20 cellular contexts compared by ENCODE assay signal in genomic region chrX:23559975-23560374, GRCh38.
"Had no signal": no experiment of that assay in that cellular context is flagged by ENCODE, and none has a peak within 500 bp of the region (broad histone marks: within the 10 kb centered on the region; RNA-seq: fewer than 3 reads in every experiment).

No MANE protein-coding gene starts in this region.

- H3K36me3 ChIP-seq: prostate gland, right atrium auricular region, tibial artery, uterus had no signal

- H3K4me3 Mint-ChIP-seq: activated CD4-positive, alpha-beta T cell treated with anti-CD3 and anti-CD28 coated beads, Interleukin-2, amount 10 ng/mL, durations not matched to agents 24 days and 14 days; activated CD8-positive, alpha-beta T cell treated with anti-CD3 and anti-CD28 coated beads for 36 hours; activated naive CD8-positive, alpha-beta T cell treated with anti-CD3 and anti-CD28 coated beads, Interleukin-2, amount 10 ng/mL, durations not matched to agents 7 days and 5 days; activated T-helper 17 cell treated with anti-CD3 and anti-CD28 coated beads, Interleukin-2, amount 50 U/mL, for 72 hours; brain; nephron progenitor cell had no signal

- H3K27me3 Mint-ChIP-seq: activated CD4-positive, alpha-beta T cell treated with anti-CD3 and anti-CD28 coated beads, Interleukin-2, amount 10 ng/mL, durations not matched to agents 24 days and 14 days; activated naive CD8-positive, alpha-beta T cell treated with anti-CD3 and anti-CD28 coated beads, Interleukin-2, amount 10 ng/mL, durations not matched to agents 7 days and 5 days; brain had no signal

- H3K9me3 ChIP-seq: prostate gland, uterus had no signal

- H3K4me3 ChIP-seq: dorsolateral prefrontal cortex, prostate gland, right atrium auricular region, tibial artery, uterus had no signal

- H3K4me1 ChIP-seq: prostate gland, right atrium auricular region, tibial artery, uterus had no signal

- H3K36me3 Mint-ChIP-seq: activated naive CD8-positive, alpha-beta T cell treated with anti-CD3 and anti-CD28 coated beads, Interleukin-2, amount 10 ng/mL, durations not matched to agents 7 days and 5 days; brain had no signal

- H3K27me3 ChIP-seq: right atrium auricular region, tibial artery, uterus had no signal

- H3K4me1 Mint-ChIP-seq: activated CD4-positive, alpha-beta T cell treated with anti-CD3 and anti-CD28 coated beads, Interleukin-2, amount 10 ng/mL, durations not matched to agents 24 days and 14 days; activated naive CD8-positive, alpha-beta T cell treated with anti-CD3 and anti-CD28 coated beads, Interleukin-2, amount 10 ng/mL, durations not matched to agents 7 days and 5 days; activated T-helper 17 cell treated with anti-CD3 and anti-CD28 coated beads, Interleukin-2, amount 50 U/mL, for 72 hours; brain; nephron progenitor cell had no signal

- DNase-seq: activated CD4-positive, alpha-beta T cell treated with anti-CD3 and anti-CD28 coated beads, Interleukin-2, amount 10 ng/mL, durations not matched to agents 24 days and 14 days; activated CD8-positive, alpha-beta T cell treated with anti-CD3 and anti-CD28 coated beads for 36 hours; activated naive CD4-positive, alpha-beta T cell; activated naive CD8-positive, alpha-beta T cell treated with anti-CD3 and anti-CD28 coated beads, Interleukin-2, amount 10 ng/mL, durations not matched to agents 7 days and 5 days; activated T-cell treated with anti-CD3 and anti-CD28 coated beads, Interleukin-2, amount 50 U/mL, for 1 hour; amygdala; central memory CD4-positive, alpha-beta T cell; dorsolateral prefrontal cortex; foreskin melanocyte; nephron progenitor cell; stimulated activated naive CD8-positive, alpha-beta T cell treated with anti-CD3 and anti-CD28 coated beads, Interleukin-15, Interleukin-2, amounts not matched to agents 100 U/mL and 50 U/mL, for 24 hours; substantia nigra; T-helper 9 cell; tibial artery; uterus had no signal

- H3K9me3 Mint-ChIP-seq: activated CD4-positive, alpha-beta T cell treated with anti-CD3 and anti-CD28 coated beads, Interleukin-2, amount 10 ng/mL, durations not matched to agents 24 days and 14 days; activated naive CD8-positive, alpha-beta T cell treated with anti-CD3 and anti-CD28 coated beads, Interleukin-2, amount 10 ng/mL, durations not matched to agents 7 days and 5 days had no signal

- H3K27ac ChIP-seq: dorsolateral prefrontal cortex, epithelial cell of prostate, prostate gland, right atrium auricular region, tibial artery, uterus had no signal

- H3K27ac Mint-ChIP-seq: activated CD4-positive, alpha-beta T cell treated with anti-CD3 and anti-CD28 coated beads, Interleukin-2, amount 10 ng/mL, durations not matched to agents 24 days and 14 days; activated CD8-positive, alpha-beta T cell treated with anti-CD3 and anti-CD28 coated beads for 36 hours; activated naive CD8-positive, alpha-beta T cell treated with anti-CD3 and anti-CD28 coated beads, Interleukin-2, amount 10 ng/mL, durations not matched to agents 7 days and 5 days; activated T-helper 17 cell treated with anti-CD3 and anti-CD28 coated beads, Interleukin-2, amount 50 U/mL, for 72 hours; brain; nephron progenitor cell had no signal
